ENCODE assay signal across 30 cellular contexts in the genomic region with DNA sequence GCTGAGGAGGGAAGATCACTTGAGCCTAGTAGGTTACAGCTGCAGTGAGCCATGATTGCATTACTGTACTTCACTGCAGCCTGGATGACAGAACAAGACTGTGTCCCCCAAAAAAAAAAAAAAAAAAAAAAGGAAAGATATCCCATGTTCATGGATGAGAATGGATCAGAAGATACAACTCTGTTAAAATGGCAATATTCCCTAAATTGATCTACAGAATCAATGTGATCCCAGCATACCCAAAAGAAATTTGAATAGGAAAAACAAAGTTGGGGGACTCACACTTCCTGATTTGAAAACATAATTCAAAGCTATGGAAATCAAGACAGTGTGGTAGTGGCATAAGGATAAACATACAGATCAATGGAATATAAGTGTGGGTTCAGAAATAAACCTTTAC.
"Had no signal": no experiment of that assay in that cellular context is flagged by ENCODE, and none has a peak within 500 bp of the region (broad histone marks: within the 10 kb centered on the region; RNA-seq: fewer than 3 reads in every experiment).

No MANE protein-coding gene starts in this region.

- H3K4me3 ChIP-seq: left lung, lung, neural progenitor cell, right atrium auricular region, right lobe of liver, smooth muscle cell, suprapubic skin, thoracic aorta, tibial artery, upper lobe of right lung had no signal

- H3K27ac ChIP-seq: left lung, neural progenitor cell, neutrophil, parathyroid adenoma, right atrium auricular region, right lobe of liver, suprapubic skin, thoracic aorta, tibial artery, upper lobe of right lung had no signal

- H3K27me3 Mint-ChIP-seq: naive B cell; progenitor cell of endocrine pancreas; stimulated activated naive B cell treated with anti-CD40 and anti-IgM and Interleukin-4, amounts not matched to agents 10 μg/mL and 1 μg/mL and 100 μg/mL, for 72 hours; stimulated activated naive CD8-positive, alpha-beta T cell treated with anti-CD3 and anti-CD28 coated beads, Interleukin-15, Interleukin-2, amounts not matched to agents 100 ng/mL and 50 ng/mL, for 24 hours had no signal

- H3K9me3 ChIP-seq: left lung, neutrophil, right atrium auricular region, right lobe of liver, suprapubic skin, thoracic aorta, tibial artery, upper lobe of right lung had no signal

- H3K36me3 Mint-ChIP-seq: naive B cell, natural killer cell had no signal

- H2AFZ ChIP-seq: neural progenitor cell, parathyroid adenoma had no signal

- H3K36me3 ChIP-seq: left lung, neutrophil, right atrium auricular region, right lobe of liver, suprapubic skin, thoracic aorta, tibial artery, upper lobe of right lung had no signal

- FAIRE-seq: kidney, urothelium cell line had no signal

- ATAC-seq: left colon; left lung; natural killer cell; right lobe of liver; stimulated activated naive B cell treated with anti-CD40 and anti-IgM and Interleukin-4, amounts not matched to agents 10 μg/mL and 1 μg/mL and 100 μg/mL, for 72 hours; upper lobe of right lung had no signal

- H3K27ac Mint-ChIP-seq: mesothelial cell of epicardium; natural killer cell; nephron progenitor cell; neural progenitor cell; stimulated activated naive B cell treated with anti-CD40 and anti-IgM and Interleukin-4, amounts not matched to agents 10 μg/mL and 1 μg/mL and 100 μg/mL, for 72 hours; stimulated activated naive CD8-positive, alpha-beta T cell treated with anti-CD3 and anti-CD28 coated beads, Interleukin-15, Interleukin-2, amounts not matched to agents 100 ng/mL and 50 ng/mL, for 24 hours had no signal

- DNase-seq: hippocampal formation; kidney; left colon; left lung; mesendoderm; naive B cell; natural killer cell; nephron progenitor cell; occipital lobe; right lobe of liver; stimulated activated CD4-positive, alpha-beta T cell treated with anti-CD3 and anti-CD28 coated beads, Interleukin-1b, Interleukin-23, amount 100 ng/mL, for 48 hours; stimulated activated CD4-positive, alpha-beta T cell treated with anti-CD3 and anti-CD28 coated beads, Interleukin-2, amount 100 ng/mL, for 48 hours; stimulated activated CD4-positive, alpha-beta T cell treated with anti-CD3 and anti-CD28 coated beads, Interleukin-4, amount 100 ng/mL, for 4 hours; stimulated activated CD8-positive, alpha-beta memory T cell treated with anti-CD3 and anti-CD28 coated beads, Interleukin-4, amount 100 ng/mL, for 48 hours; stimulated activated naive B cell treated with anti-CD40 and anti-IgM and Interleukin-4, amounts not matched to agents 10 μg/mL and 1 μg/mL and 100 μg/mL, for 72 hours; tibial artery; trophoblast cell; upper lobe of right lung had no signal

- H3K27me3 ChIP-seq: left lung, neural progenitor cell, neutrophil, right atrium auricular region, right lobe of liver, suprapubic skin, tibial artery, upper lobe of right lung had no signal

- H3K4me3 Mint-ChIP-seq: mesothelial cell of epicardium; naive B cell; natural killer cell; nephron progenitor cell; neural progenitor cell; stimulated activated naive B cell treated with anti-CD40 and anti-IgM and Interleukin-4, amounts not matched to agents 10 μg/mL and 1 μg/mL and 100 μg/mL, for 72 hours; stimulated activated naive CD8-positive, alpha-beta T cell treated with anti-CD3 and anti-CD28 coated beads, Interleukin-15, Interleukin-2, amounts not matched to agents 100 ng/mL and 50 ng/mL, for 24 hours had no signal

- H3K4me1 Mint-ChIP-seq: natural killer cell, nephron progenitor cell, neural progenitor cell had no signal

- H3K9ac ChIP-seq: neural progenitor cell, parathyroid adenoma had no signal

- H3K4me1 ChIP-seq: left lung, neural progenitor cell, right atrium auricular region, suprapubic skin, upper lobe of right lung had no signal

- H3K4me2 ChIP-seq: neural progenitor cell, smooth muscle cell had no signal

- H3K9me3 Mint-ChIP-seq: naive B cell; natural killer cell; stimulated activated naive B cell treated with anti-CD40 and anti-IgM and Interleukin-4, amounts not matched to agents 10 μg/mL and 1 μg/mL and 100 μg/mL, for 72 hours; stimulated activated naive CD8-positive, alpha-beta T cell treated with anti-CD3 and anti-CD28 coated beads, Interleukin-15, Interleukin-2, amounts not matched to agents 100 ng/mL and 50 ng/mL, for 24 hours had no signal
